In genomic region chr2:108448678-108449409, GRCh38 we compare ENCODE assay signal across 8 cellular contexts.
A peak's percentile ranks its signal among the peaks of the same experiment; 100 is the strongest.
DNase-seq lines count a peak whose midpoint lies in the region; ATAC-seq and TF ChIP-seq lines count a peak whose summit lies in the region.

Gene GCC2 (plus strand): TSS chr2:108449206. CDS start chr2:108449275, 69 bp downstream.

- peak within 1 kb of the TSS; percentile 76 for H3K4me3 ChIP-seq in coronary artery

- TF ChIP-seq CTCF in coronary artery (IDR thresholded peaks at IDR 0.05), result no peak

- H3K27ac ChIP-seq in coronary artery, result peak within 1 kb of the TSS; percentile 88 to 89

- ATAC-seq in GM19351 (IDR thresholded peaks at IDR 0.05; ENCODE audit: unreplicated experiment), result peak; percentile 97
- peak; percentile 99 for ATAC-seq in HG03520 (IDR thresholded peaks at IDR 0.05; ENCODE audit: unreplicated experiment)

- DNase-seq in C1 segment of cervical spinal cord (lab: John Stamatoyannopoulos, UW) (peak; percentile 36 to 93 (median 84)), NCI-H526 treated with DMSO at 0.1 percent for 48 hours (lab: John Stamatoyannopoulos, UW) (peak; percentile 83), coronary artery (ENCODE audit: low spot score) (peak; percentile 96), left kidney (ENCODE audit: low read depth, low spot score) (peak; percentile 98)
- peak; percentile 97 for DNase-seq in activated CD4-positive, alpha-beta T cell treated with anti-CD3 and anti-CD28 coated beads for 48 hours
- peak; percentile 96 for DNase-seq in stimulated activated CD4-positive, alpha-beta T cell treated with anti-CD3 and anti-CD28 coated beads, Interleukin-1b, Interleukin-23, amount 100 ng/mL, for 48 hours

Comparison
In these comparisons a context has a peak if more than half of its experiments do, and no peak if none do; other contexts are left out.
1. Peak in every context shown above with its lines: DNase-seq, ATAC-seq, H3K4me3 ChIP-seq and H3K27ac ChIP-seq.